9 cellular contexts compared by ENCODE assay signal in the genomic region with DNA sequence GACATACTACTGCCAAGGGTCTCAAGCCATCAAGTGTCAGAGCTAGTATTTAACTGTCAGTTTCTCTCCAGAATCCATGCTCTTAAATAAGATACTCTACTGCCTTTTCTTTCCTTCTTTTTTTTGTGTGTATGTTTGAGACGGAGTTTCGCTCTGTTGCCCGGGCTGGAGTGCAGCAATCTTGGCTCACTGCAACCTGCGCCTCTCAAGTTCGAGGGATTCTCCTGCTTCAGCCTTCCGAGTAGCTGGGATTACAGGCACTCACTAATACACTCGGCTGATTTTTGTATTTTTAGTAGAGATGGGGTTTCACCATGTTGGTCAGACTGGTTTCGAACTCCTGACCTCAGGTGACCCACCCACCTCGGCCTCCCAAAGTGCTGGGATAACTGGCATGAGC. TPM values are rescaled to one million over a fixed set of nuclear protein-coding genes. Genes with fewer than 3 reads are reported as not detected.
DNase-seq lines count a peak whose midpoint lies in the region; ATAC-seq and TF ChIP-seq lines count a peak whose summit lies in the region.
"Not testable (repeated sequence)": the region's sequence is repeated elsewhere in the genome, so short reads cannot be mapped to it uniquely, and the experiment has no call there.
"Had no signal": no experiment of that assay in that cellular context is flagged by ENCODE, and none has a peak within 500 bp of the region (broad histone marks: within the 10 kb centered on the region; RNA-seq: fewer than 3 reads in every experiment).

No MANE protein-coding gene starts in this region.

- H3K27me3 ChIP-seq in CD4-positive, CD25-positive, alpha-beta regulatory T cell (ENCODE audit: control insufficient read depth, insufficient read depth, low read length); Panc1 (ENCODE audit: control insufficient read depth, insufficient read depth, low read length); hepatocyte; upper lobe of right lung: not testable (repeated sequence)

- peaks cover 58% of the 10 kb centered on the region for H3K4me1 ChIP-seq in CD4-positive, CD25-positive, alpha-beta regulatory T cell (ENCODE audit: control insufficient read depth, insufficient read depth, low read length, poor library complexity, severe bottlenecking)
- H3K4me1 ChIP-seq in Panc1 (ENCODE audit: control insufficient read depth, insufficient read depth, low read length) (peaks cover 22% of the 10 kb centered on the region), hepatocyte (ENCODE audit: insufficient read depth) (peaks cover 17% of the 10 kb centered on the region), upper lobe of right lung (peaks cover 70% of the 10 kb centered on the region)

- peak overlapping the region; percentile 20 for H3K4me2 ChIP-seq in hepatocyte

- POLR2A ChIA-PET in Panc1 (lab: Charles Lee): interaction anchor here (0.8 kb wide), 1 partner anchor 73 kb away, joined by 4 read pairs; no protein-coding TSS in a partner anchor

- in situ Hi-C loops in Panc1 (cut with HindIII; ENCODE audit: low pct_unique_long_range_greater_than_20kb, low sequenced_read_pairs): not testable (repeated sequence)

- H3K36me3 Mint-ChIP-seq in CD4-positive, CD25-positive, alpha-beta regulatory T cell: peaks cover 11% of the 10 kb centered on the region
- peaks cover 43% of the 10 kb centered on the region for H3K36me3 Mint-ChIP-seq in activated T-helper 2 cell treated with anti-CD3 and anti-CD28 coated beads, Interferon-gamma antibody, Interleukin-2, Interleukin-4, amounts not matched to agents 10 μg/mL and 5 μg/mL and 100 μg/mL, durations not matched to agents 14 hours and 24 hours and 36 hours (ENCODE audit: low read depth)
- H3K36me3 Mint-ChIP-seq in endothelial cell (ENCODE audit: low read depth, unreplicated experiment): peaks cover 20% of the 10 kb centered on the region
- peaks cover 41% of the 10 kb centered on the region for H3K36me3 Mint-ChIP-seq in nephron progenitor cell (ENCODE audit: low read depth)
- peaks cover 77% of the 10 kb centered on the region for H3K36me3 Mint-ChIP-seq in stimulated activated effector memory CD8-positive, alpha-beta T cell treated with anti-CD3 and anti-CD28 coated beads, Interleukin-12 subunit alpha, Interleukin-12 subunit beta, amount 100 ng/mL, for 72 hours

- peak overlapping the region in 2 of 3 donors; percentile 77 to 82 for H3K27ac Mint-ChIP-seq in CD4-positive, CD25-positive, alpha-beta regulatory T cell
- H3K27ac Mint-ChIP-seq in activated T-helper 2 cell treated with anti-CD3 and anti-CD28 coated beads, Interferon-gamma antibody, Interleukin-2, Interleukin-4, amounts not matched to agents 10 μg/mL and 5 μg/mL and 100 μg/mL, durations not matched to agents 14 hours and 24 hours and 36 hours: peak overlapping the region; percentile 14
- H3K27ac Mint-ChIP-seq in endothelial cell (ENCODE audit: unreplicated experiment) (peak overlapping the region; percentile 16), nephron progenitor cell (peak overlapping the region; percentile 49)
- peak overlapping the region; percentile 29 for H3K27ac Mint-ChIP-seq in stimulated activated effector memory CD8-positive, alpha-beta T cell treated with anti-CD3 and anti-CD28 coated beads, Interleukin-12 subunit alpha, Interleukin-12 subunit beta, amount 100 ng/mL, for 72 hours

- H3K4me3 Mint-ChIP-seq in CD4-positive, CD25-positive, alpha-beta regulatory T cell: peak overlapping the region in 3 of 4 donors; percentile 40 to 73 (median 52)
- not testable (repeated sequence) for H3K4me3 Mint-ChIP-seq in activated T-helper 2 cell treated with anti-CD3 and anti-CD28 coated beads, Interferon-gamma antibody, Interleukin-2, Interleukin-4, amounts not matched to agents 10 μg/mL and 5 μg/mL and 100 μg/mL, durations not matched to agents 14 hours and 24 hours and 36 hours (ENCODE audit: low read depth); endothelial cell (ENCODE audit: unreplicated experiment); nephron progenitor cell
- H3K4me3 Mint-ChIP-seq in stimulated activated effector memory CD8-positive, alpha-beta T cell treated with anti-CD3 and anti-CD28 coated beads, Interleukin-12 subunit alpha, Interleukin-12 subunit beta, amount 100 ng/mL, for 72 hours: peak overlapping the region; percentile 5

- H2AFZ ChIP-seq in hepatocyte: not testable (repeated sequence)

- H3K9me2 ChIP-seq in hepatocyte (replicated peaks; ENCODE audit: insufficient read depth): not testable (repeated sequence)

- ATAC-seq in CD4-positive, CD25-positive, alpha-beta regulatory T cell (ENCODE audit: low read depth in 2 of 2); stimulated activated effector memory CD8-positive, alpha-beta T cell treated with anti-CD3 and anti-CD28 coated beads, Interleukin-12 subunit alpha, Interleukin-12 subunit beta, amount 100 ng/mL, for 72 hours: not testable (repeated sequence)
- ATAC-seq in Panc1 (0 out of 2 replicates have a peak, but pooled peaks have one; percentile 22), upper lobe of right lung (peak; percentile 30)

- H3K36me3 ChIP-seq in CD4-positive, CD25-positive, alpha-beta regulatory T cell (ENCODE audit: control insufficient read depth, insufficient read depth, low read length): peaks cover 19% of the 10 kb centered on the region
- not testable (repeated sequence) for H3K36me3 ChIP-seq in Panc1 (ENCODE audit: control insufficient read depth, insufficient read depth, low read length); hepatocyte (replicated peaks; ENCODE audit: insufficient read depth, low read depth); upper lobe of right lung

- peaks cover 100% of the 10 kb centered on the region for H3K79me2 ChIP-seq in hepatocyte

- not testable (repeated sequence) for BruUV-seq in Panc1 (replicated peaks; lab: Mats Ljungman, UMichigan)

- TF ChIP-seq CTCF in Panc1 (IDR thresholded peaks at IDR 0.05); endothelial cell (IDR thresholded peaks at IDR 0.05; ENCODE audit: unreplicated experiment); hepatocyte (IDR thresholded peaks at IDR 0.05; ENCODE audit: poor library complexity); nephron progenitor cell (IDR thresholded peaks at IDR 0.05); upper lobe of right lung (IDR thresholded peaks at IDR 0.05): not testable (repeated sequence)

- CTCF ChIA-PET in Panc1 (lab: Charles Lee): not testable (repeated sequence)

- WGBS in hepatocyte (ENCODE audit: low lambda C conversion rate, missing lambda C conversion rate): 92% methylated on average over 9 of the region's 9 CpGs

- H3K4me3 ChIP-seq in CD4-positive, CD25-positive, alpha-beta regulatory T cell (ENCODE audit: low read depth, low read length): peak overlapping the region; percentile 26
- not testable (repeated sequence) for H3K4me3 ChIP-seq in Panc1 (ENCODE audit: low read depth in 2 of 2, low read length in 2 of 2); hepatocyte
- H3K4me3 ChIP-seq in upper lobe of right lung: peak overlapping the region; percentile 8

- peaks cover 37 to 70% (median 51%) of the 10 kb centered on the region in 4 donors for H3K4me1 Mint-ChIP-seq in CD4-positive, CD25-positive, alpha-beta regulatory T cell
- peaks cover 39% of the 10 kb centered on the region for H3K4me1 Mint-ChIP-seq in activated T-helper 2 cell treated with anti-CD3 and anti-CD28 coated beads, Interferon-gamma antibody, Interleukin-2, Interleukin-4, amounts not matched to agents 10 μg/mL and 5 μg/mL and 100 μg/mL, durations not matched to agents 14 hours and 24 hours and 36 hours (ENCODE audit: low read depth)
- peaks cover 25% of the 10 kb centered on the region for H3K4me1 Mint-ChIP-seq in endothelial cell (ENCODE audit: unreplicated experiment)
- peaks cover 25% of the 10 kb centered on the region for H3K4me1 Mint-ChIP-seq in nephron progenitor cell
- H3K4me1 Mint-ChIP-seq in stimulated activated effector memory CD8-positive, alpha-beta T cell treated with anti-CD3 and anti-CD28 coated beads, Interleukin-12 subunit alpha, Interleukin-12 subunit beta, amount 100 ng/mL, for 72 hours: peaks cover 49% of the 10 kb centered on the region

- H3K9me3 ChIP-seq in CD4-positive, CD25-positive, alpha-beta regulatory T cell (ENCODE audit: control insufficient read depth in 2 of 2, low read length in 2 of 2); Panc1 (ENCODE audit: control insufficient read depth, insufficient read depth, low read depth, low read length); hepatocyte (ENCODE audit: low read depth); upper lobe of right lung: not testable (repeated sequence)

- H3K27me3 Mint-ChIP-seq in CD4-positive, CD25-positive, alpha-beta regulatory T cell; activated T-helper 2 cell treated with anti-CD3 and anti-CD28 coated beads, Interferon-gamma antibody, Interleukin-2, Interleukin-4, amounts not matched to agents 10 μg/mL and 5 μg/mL and 100 μg/mL, durations not matched to agents 14 hours and 24 hours and 36 hours (ENCODE audit: low read depth); endothelial cell (ENCODE audit: unreplicated experiment); nephron progenitor cell (ENCODE audit: low read depth, poor library complexity): not testable (repeated sequence)

- H3K27ac ChIP-seq in CD4-positive, CD25-positive, alpha-beta regulatory T cell (ENCODE audit: insufficient read depth, low read length, poor library complexity, severe bottlenecking); Panc1 (ENCODE audit: low read length); hepatocyte: not testable (repeated sequence)
- H3K27ac ChIP-seq in upper lobe of right lung: peak overlapping the region; percentile 63

- intact Hi-C loops in Panc1 (cut with micrococcal nuclease; ENCODE audit: unreplicated experiment); activated T-helper 2 cell treated with anti-CD3 and anti-CD28 coated beads, Interferon-gamma antibody, Interleukin-2, Interleukin-4, amounts not matched to agents 10 μg/mL and 5 μg/mL and 100 μg/mL, durations not matched to agents 14 hours and 24 hours and 36 hours (cut with micrococcal nuclease); upper lobe of right lung (cut with DNase I): not testable (repeated sequence)

- DNase-seq in CD4-positive, CD25-positive, alpha-beta regulatory T cell; Panc1 (ENCODE audit: low read depth, low spot score); activated T-helper 2 cell treated with anti-CD3 and anti-CD28 coated beads, Interferon-gamma antibody, Interleukin-2, Interleukin-4, amounts not matched to agents 10 μg/mL and 5 μg/mL and 100 μg/mL, durations not matched to agents 14 hours and 24 hours and 36 hours (ENCODE audit: low spot score); endothelial cell (ENCODE audit: low spot score); hepatocyte (ENCODE audit: low spot score); nephron progenitor cell; stimulated activated effector memory CD8-positive, alpha-beta T cell treated with anti-CD3 and anti-CD28 coated beads, Interleukin-12 subunit alpha, Interleukin-12 subunit beta, amount 100 ng/mL, for 72 hours (ENCODE audit: low spot score in 2 of 2); upper lobe of right lung: not testable (repeated sequence)

- H4K20me1 ChIP-seq in hepatocyte (ENCODE audit: insufficient read depth, poor library complexity, severe bottlenecking): peaks cover 98% of the 10 kb centered on the region

- not testable (repeated sequence) for H3K9me3 Mint-ChIP-seq in CD4-positive, CD25-positive, alpha-beta regulatory T cell; activated T-helper 2 cell treated with anti-CD3 and anti-CD28 coated beads, Interferon-gamma antibody, Interleukin-2, Interleukin-4, amounts not matched to agents 10 μg/mL and 5 μg/mL and 100 μg/mL, durations not matched to agents 14 hours and 24 hours and 36 hours; endothelial cell (ENCODE audit: unreplicated experiment); nephron progenitor cell; stimulated activated effector memory CD8-positive, alpha-beta T cell treated with anti-CD3 and anti-CD28 coated beads, Interleukin-12 subunit alpha, Interleukin-12 subunit beta, amount 100 ng/mL, for 72 hours

RNA-seq across cellular contexts. Expression of a gene that starts 6.2 kb away (rescaled TPM):
- total RNA-seq in CD4-positive, CD25-positive, alpha-beta regulatory T cell: 319 TPM
- polyA plus RNA-seq in CD4-positive, CD25-positive, alpha-beta regulatory T cell: 100 to 1,000 TPM; 602 to 818 (median 680) TPM
- 296 TPM for total RNA-seq in Panc1 (2021; ENCODE audit: unreplicated experiment)
- polyA plus RNA-seq in Panc1 (2012; ENCODE audit: insufficient read length): 375 TPM
- 425 and 428 TPM in 2 replicates for total RNA-seq in activated T-helper 2 cell treated with anti-CD3 and anti-CD28 coated beads, Interferon-gamma antibody, Interleukin-2, Interleukin-4, amounts not matched to agents 10 μg/mL and 5 μg/mL and 100 μg/mL, durations not matched to agents 14 hours and 24 hours and 36 hours
- total RNA-seq in endothelial cell (ENCODE audit: unreplicated experiment): 583 TPM
- 434 and 527 TPM in 2 replicates for total RNA-seq in hepatocyte
- polyA plus RNA-seq in hepatocyte: 371 and 392 TPM in 2 replicates
- total RNA-seq in upper lobe of right lung: 543 TPM

RNA-seq across cellular contexts. Expression of a gene that starts 6.7 kb away (rescaled TPM):
- 27.6 TPM for total RNA-seq in CD4-positive, CD25-positive, alpha-beta regulatory T cell
- polyA plus RNA-seq in CD4-positive, CD25-positive, alpha-beta regulatory T cell: 10 to 100 TPM; 33.5 to 39.7 (median 34.1) TPM
- total RNA-seq in Panc1 (2021; ENCODE audit: unreplicated experiment): 17.6 TPM
- 17.0 TPM for polyA plus RNA-seq in Panc1 (2012; ENCODE audit: insufficient read length)
- total RNA-seq in activated T-helper 2 cell treated with anti-CD3 and anti-CD28 coated beads, Interferon-gamma antibody, Interleukin-2, Interleukin-4, amounts not matched to agents 10 μg/mL and 5 μg/mL and 100 μg/mL, durations not matched to agents 14 hours and 24 hours and 36 hours: 18.9 and 19.4 TPM in 2 replicates
- total RNA-seq in endothelial cell (ENCODE audit: unreplicated experiment): 17.3 TPM
- 20.9 and 24.5 TPM in 2 replicates for total RNA-seq in hepatocyte
- polyA plus RNA-seq in hepatocyte: 30.1 and 31.6 TPM in 2 replicates
- total RNA-seq in upper lobe of right lung: 38.1 TPM

RNA-seq across cellular contexts. Expression of a gene that starts 16.7 kb away (rescaled TPM):
- total RNA-seq in CD4-positive, CD25-positive, alpha-beta regulatory T cell: 13.3 TPM
- 1 to 10 TPM in 1 of 4 donors, under 1 TPM in 3; 0.29 to 1.1 (median 0.54) TPM for polyA plus RNA-seq in CD4-positive, CD25-positive, alpha-beta regulatory T cell
- 1.1 TPM for total RNA-seq in Panc1 (2021; ENCODE audit: unreplicated experiment)
- 2.9 TPM for polyA plus RNA-seq in Panc1 (2012; ENCODE audit: insufficient read length)
- 3.9 and 5.0 TPM in 2 replicates for total RNA-seq in activated T-helper 2 cell treated with anti-CD3 and anti-CD28 coated beads, Interferon-gamma antibody, Interleukin-2, Interleukin-4, amounts not matched to agents 10 μg/mL and 5 μg/mL and 100 μg/mL, durations not matched to agents 14 hours and 24 hours and 36 hours
- total RNA-seq in endothelial cell (ENCODE audit: unreplicated experiment): 11.9 TPM
- 19.0 and 26.5 TPM in 2 replicates for total RNA-seq in hepatocyte
- polyA plus RNA-seq in hepatocyte: 32.7 and 39.7 TPM in 2 replicates
- 9.0 TPM for total RNA-seq in upper lobe of right lung
- total RNA-seq: RPMI7951 had no signal

RNA-seq across cellular contexts. Expression of a gene that starts 23.6 kb away (rescaled TPM):
- 18.7 TPM for total RNA-seq in CD4-positive, CD25-positive, alpha-beta regulatory T cell
- polyA plus RNA-seq in CD4-positive, CD25-positive, alpha-beta regulatory T cell: 1 to 10 TPM; 7.2 to 9.2 (median 8.4) TPM
- total RNA-seq in Panc1 (2021; ENCODE audit: unreplicated experiment): 9.2 TPM
- 9.8 TPM for polyA plus RNA-seq in Panc1 (2012; ENCODE audit: insufficient read length)
- total RNA-seq in activated T-helper 2 cell treated with anti-CD3 and anti-CD28 coated beads, Interferon-gamma antibody, Interleukin-2, Interleukin-4, amounts not matched to agents 10 μg/mL and 5 μg/mL and 100 μg/mL, durations not matched to agents 14 hours and 24 hours and 36 hours: 13.0 and 16.1 TPM in 2 replicates
- 30.0 TPM for total RNA-seq in endothelial cell (ENCODE audit: unreplicated experiment)
- 6.7 and 8.1 TPM in 2 replicates for total RNA-seq in hepatocyte
- polyA plus RNA-seq in hepatocyte: 10.4 and 14.0 TPM in 2 replicates
- 23.1 TPM for total RNA-seq in upper lobe of right lung

RNA-seq across cellular contexts. Expression of a gene that starts 47.4 kb away (rescaled TPM):
- 74.1 TPM for total RNA-seq in CD4-positive, CD25-positive, alpha-beta regulatory T cell
- polyA plus RNA-seq in CD4-positive, CD25-positive, alpha-beta regulatory T cell: 100 to 1,000 TPM; 238 to 304 (median 244) TPM
- total RNA-seq in Panc1 (2021; ENCODE audit: unreplicated experiment): 102 TPM
- polyA plus RNA-seq in Panc1 (2012; ENCODE audit: insufficient read length): 227 TPM
- 168 and 173 TPM in 2 replicates for total RNA-seq in activated T-helper 2 cell treated with anti-CD3 and anti-CD28 coated beads, Interferon-gamma antibody, Interleukin-2, Interleukin-4, amounts not matched to agents 10 μg/mL and 5 μg/mL and 100 μg/mL, durations not matched to agents 14 hours and 24 hours and 36 hours
- 374 TPM for total RNA-seq in endothelial cell (ENCODE audit: unreplicated experiment)
- 186 and 205 TPM in 2 replicates for total RNA-seq in hepatocyte
- 437 and 440 TPM in 2 replicates for polyA plus RNA-seq in hepatocyte
- 415 TPM for total RNA-seq in upper lobe of right lung
- total RNA-seq: RPMI7951 had no signal

Comparison
In these comparisons a context has a peak if more than half of its experiments do, and no peak if none do; other contexts are left out.
1. H3K27ac Mint-ChIP-seq: peak in every context shown above with its lines; median percentile 80 in CD4-positive, CD25-positive, alpha-beta regulatory T cell; 49 in nephron progenitor cell; 29 in stimulated activated effector memory CD8-positive, alpha-beta T cell treated with anti-CD3 and anti-CD28 coated beads, Interleukin-12 subunit alpha, Interleukin-12 subunit beta, amount 100 ng/mL, for 72 hours; 16 in endothelial cell; 14 in activated T-helper 2 cell treated with anti-CD3 and anti-CD28 coated beads, Interferon-gamma antibody, Interleukin-2, Interleukin-4, amounts not matched to agents 10 μg/mL and 5 μg/mL and 100 μg/mL, durations not matched to agents 14 hours and 24 hours and 36 hours.